In the genomic region with DNA sequence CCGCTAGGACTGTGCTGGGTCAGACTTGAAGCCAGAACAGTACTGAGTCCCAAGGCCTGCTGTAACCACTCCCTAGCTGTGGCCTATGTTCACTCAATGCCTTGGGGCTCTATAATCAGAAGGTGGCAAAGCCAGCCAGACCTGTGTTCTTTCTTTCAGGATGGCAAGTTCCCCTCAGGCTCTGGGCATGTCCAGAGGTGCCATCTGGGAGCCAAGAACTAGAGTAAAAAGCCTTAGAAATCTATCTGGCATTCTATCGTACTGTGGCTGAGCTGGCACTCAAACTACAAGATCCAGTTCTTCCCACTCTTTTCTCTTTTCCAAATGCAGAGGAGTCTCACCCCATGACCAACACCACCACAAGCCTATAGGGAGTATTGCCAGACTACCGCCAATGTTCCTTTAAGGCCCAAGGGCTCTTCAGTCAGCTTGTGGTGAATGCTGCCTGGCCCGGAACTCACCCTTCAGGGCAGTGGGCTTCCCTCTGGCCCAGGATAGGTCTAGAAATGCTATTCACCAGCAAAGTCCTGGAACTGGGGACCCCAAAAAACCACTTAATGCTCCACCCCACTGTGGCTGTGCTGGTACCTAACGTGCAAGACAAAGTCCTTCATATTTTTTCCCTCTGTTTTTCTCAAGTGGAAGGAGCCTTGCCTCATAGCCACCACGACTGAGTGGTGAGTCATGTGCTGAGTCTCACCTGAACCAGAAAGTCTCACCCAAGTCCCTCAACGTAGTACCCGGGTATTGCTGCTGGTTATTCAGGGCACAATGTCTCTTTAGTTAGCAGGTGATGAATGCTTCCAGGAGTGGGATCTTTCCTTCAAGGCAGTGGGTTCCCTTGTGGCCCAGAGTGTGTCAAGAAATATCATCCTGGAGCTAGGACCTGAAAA, we compare ENCODE assay signal across 19 cellular contexts. TPM values are rescaled to one million over a fixed set of nuclear protein-coding genes. Genes with fewer than 3 reads are reported as not detected.
DNase-seq lines count a peak whose midpoint lies in the region; TF ChIP-seq lines count a peak whose summit lies in the region.
"Had no signal": no experiment of that assay in that cellular context is flagged by ENCODE, and none has a peak within 500 bp of the region (broad histone marks: within the 10 kb centered on the region; RNA-seq: fewer than 3 reads in every experiment).

No MANE protein-coding gene starts in this region.

- H3K27me3 Mint-ChIP-seq in Calu3 (ENCODE audit: unreplicated experiment): no peaks in the 10 kb centered on the region
- peaks cover 62% of the 10 kb centered on the region for H3K27me3 Mint-ChIP-seq in osteocyte (ENCODE audit: unreplicated experiment)

- H2AFZ ChIP-seq in PC-9: no peak overlapping the region; the same call in 1 of the 2 replicates

- BruUV-seq in Calu3 (replicated peaks; lab: Mats Ljungman, UMichigan) (TSS peak; percentile 86), PC-9 (replicated peaks; lab: Mats Ljungman, UMichigan) (TSS peak; percentile 83)

- 0 out of 2 replicates have a peak, but pooled peaks cover 3% of the 10 kb centered on the region for H3F3A ChIP-seq in PC-9 (ENCODE audit: insufficient read depth, low read depth)

- H3K36me3 Mint-ChIP-seq in Calu3 (ENCODE audit: insufficient read depth, unreplicated experiment): peaks cover 8% of the 10 kb centered on the region
- H3K36me3 Mint-ChIP-seq in osteocyte (ENCODE audit: unreplicated experiment): no peaks in the 10 kb centered on the region

- H3K4me3 Mint-ChIP-seq in Calu3 (ENCODE audit: low read depth, unreplicated experiment) (peak overlapping the region; percentile 6), osteocyte (ENCODE audit: unreplicated experiment) (no peak overlapping the region)
- H3K4me3 Mint-ChIP-seq: CD4-positive, CD25-positive, alpha-beta regulatory T cell; nephron; T-helper 2 cell treated with Interferon-gamma antibody and Interleukin-4, amounts not matched to agents 5 μg/mL and 100 μg/mL, for 36 hours had no signal

- intact Hi-C loops in Calu3 (cut with micrococcal nuclease; ENCODE audit: unreplicated experiment) (no loop called here), PC-9 (cut with micrococcal nuclease; ENCODE audit: unreplicated experiment) (loop anchor here (1.0 to 5.0 kb wide), 2 partner anchors 10 to 218 kb away; no protein-coding TSS in a partner anchor), esophagus muscularis mucosa (cut with DNase I) (no loop called here)

- TF ChIP-seq POLR2A in esophagus muscularis mucosa (IDR thresholded peaks at IDR 0.05; ENCODE audit: low read depth): no peak

- H3K27ac Mint-ChIP-seq in Calu3 (ENCODE audit: unreplicated experiment): peak overlapping the region; percentile 93
- H3K27ac Mint-ChIP-seq in osteocyte (ENCODE audit: unreplicated experiment): no peak overlapping the region
- H3K27ac Mint-ChIP-seq: CD4-positive, CD25-positive, alpha-beta regulatory T cell; nephron; T-helper 2 cell treated with Interferon-gamma antibody and Interleukin-4, amounts not matched to agents 5 μg/mL and 100 μg/mL, for 36 hours had no signal

- no peaks in the 10 kb centered on the region for H3K9me2 ChIP-seq in PC-9 (ENCODE audit: insufficient read depth)

- H3K4me1 ChIP-seq in PC-9 (replicated peaks; ENCODE audit: insufficient read depth): peaks cover 29% of the 10 kb centered on the region
- no peaks in the 10 kb centered on the region for H3K4me1 ChIP-seq in esophagus muscularis mucosa

- H3K27me3 ChIP-seq in PC-9 (ENCODE audit: insufficient read depth, low read depth): no peaks in the 10 kb centered on the region
- peaks cover 0 to 13% (median 3%) of the 10 kb centered on the region in 4 donors for H3K27me3 ChIP-seq in esophagus muscularis mucosa
- H3K27me3 ChIP-seq: MG63 had no signal

- no peaks in the 10 kb centered on the region for H3K36me3 ChIP-seq in PC-9 (ENCODE audit: low read depth)
- H3K36me3 ChIP-seq in esophagus muscularis mucosa: no peaks in the 10 kb centered on the region
- H3K36me3 ChIP-seq: MG63 had no signal

- H3K79me2 ChIP-seq in PC-9 (ENCODE audit: low read depth): no peaks in the 10 kb centered on the region

- TF ChIP-seq CTCF in Calu3 (IDR thresholded peaks at IDR 0.05; ENCODE audit: unreplicated experiment) (no peak), PC-9 (conservative IDR thresholded peaks at IDR 0.05) (no peak), esophagus muscularis mucosa (IDR thresholded peaks at IDR 0.05) (no peak), osteocyte (IDR thresholded peaks at IDR 0.05) (no peak)

- H3K9me3 Mint-ChIP-seq in Calu3 (ENCODE audit: low read depth, unreplicated experiment) (peaks cover 3% of the 10 kb centered on the region), osteocyte (ENCODE audit: unreplicated experiment) (peaks cover 5% of the 10 kb centered on the region)
- H3K9me3 Mint-ChIP-seq: T-helper 2 cell treated with Interferon-gamma antibody and Interleukin-4, amounts not matched to agents 5 μg/mL and 100 μg/mL, for 36 hours had no signal

- 0 out of 2 replicates have a peak overlapping the region, but pooled peaks have one; percentile 15 for H3K4me2 ChIP-seq in PC-9

- 92% methylated on average over 7 of the region's 8 CpGs for WGBS in esophagus muscularis mucosa

- POLR2A ChIA-PET in PC-9 (lab: Charles Lee; ENCODE audit: unreplicated experiment): interaction anchor here (0.6 to 1.2 kb wide), 5 partner anchors 10 to 661 kb away, joined by 3 to 11 read pairs (median 3); no protein-coding TSS in a partner anchor

- DNase-seq in Calu3 (peak; percentile 12), PC-9 (peak; percentile 55 to 67), esophagus muscularis mucosa (ENCODE audit: extremely low spot score) (peak; percentile 62), NOMO-1 (lab: John Stamatoyannopoulos, UW; ENCODE audit: unreplicated experiment in 2 of 2) (no peak), osteocyte (ENCODE audit: extremely low spot score, unreplicated experiment) (no peak)
- DNase-seq in activated effector memory CD4-positive, alpha-beta T cell treated with anti-CD3 and anti-CD28 coated beads, Interleukin-2, amount 50 U/mL, for 16 hours: no peak
- DNase-seq: ACHN; CD4-positive, CD25-positive, alpha-beta regulatory T cell; cortex of kidney; DMS79 treated with DMSO at 0.1 percent for 48 hours; mesenchymal stem cell; MG63; NCI-H187 treated with DMSO at 0.1 percent for 48 hours; NCI-H510A; stimulated activated CD4-positive, alpha-beta T cell treated with anti-CD3 and anti-CD28 coated beads, Interleukin-15, amount 100 ng/mL, for 24 hours had no signal

- H3K4me1 Mint-ChIP-seq in Calu3 (ENCODE audit: low read depth, unreplicated experiment): peaks cover 42% of the 10 kb centered on the region
- H3K4me1 Mint-ChIP-seq in osteocyte (ENCODE audit: unreplicated experiment): no peaks in the 10 kb centered on the region
- H3K4me1 Mint-ChIP-seq: nephron had no signal

- H3K9me3 ChIP-seq in PC-9 (ENCODE audit: insufficient read depth, low read depth) (peaks cover 37% of the 10 kb centered on the region), esophagus muscularis mucosa (peaks cover 0 to 6% (median 0%) of the 10 kb centered on the region in 4 donors)
- H3K9me3 ChIP-seq: MG63 had no signal

- no peaks in the 10 kb centered on the region for H4K20me1 ChIP-seq in PC-9 (ENCODE audit: insufficient read depth)

- H3K27ac ChIP-seq in PC-9 (peak overlapping the region; percentile 51), esophagus muscularis mucosa (replicated peaks in 1 of 4) (no peak overlapping the region)

- CTCF ChIA-PET in Calu3 (lab: Charles Lee): interaction anchor here (0.7 to 1.3 kb wide), 3 partner anchors 10 to 27 kb away, joined by 3 to 4 read pairs (median 4); no protein-coding TSS in a partner anchor
- CTCF ChIA-PET in PC-9 (lab: Charles Lee): interaction anchor here (1.4 to 1.9 kb wide), 3 partner anchors 21 to 277 kb away, joined by 3 to 11 read pairs (median 5); no protein-coding TSS in a partner anchor

- H3K4me3 ChIP-seq in PC-9 (no peak overlapping the region; the same call in 1 of the 2 replicates), esophagus muscularis mucosa (no peak overlapping the region)
- H3K4me3 ChIP-seq: MG63 had no signal

- TF ChIP-seq EP300 in esophagus muscularis mucosa (IDR thresholded peaks at IDR 0.05): no peak

RNA-seq across cellular contexts. Expression of a gene that starts 8.6 kb away (rescaled TPM):
- total RNA-seq in Calu3 (2022) (0.57 and 1.1 TPM in 2 replicates), PC-9 (2021) (4.5 and 7.1 TPM in 2 replicates), esophagus muscularis mucosa (1 to 10 TPM; 4.7 to 8.1 (median 6.2) TPM), osteocyte (not detected in 2 replicates)
- total RNA-seq: CD4-positive, CD25-positive, alpha-beta regulatory T cell; SK-MEL-5 had no signal

RNA-seq across cellular contexts. Expression of a gene that starts 33.1 kb away (rescaled TPM):
- total RNA-seq in Calu3 (2022): 81.0 and 86.3 TPM in 2 replicates
- total RNA-seq in PC-9 (2021): 151 and 160 TPM in 2 replicates
- total RNA-seq in esophagus muscularis mucosa: 10 to 100 TPM; 33.6 to 62.4 (median 43.6) TPM
- 74.6 and 80.1 TPM in 2 replicates for total RNA-seq in osteocyte

RNA-seq across cellular contexts. Expression of a gene that starts 57.7 kb away (rescaled TPM):
- total RNA-seq in Calu3 (2022) (not detected in 2 replicates), PC-9 (2021) (0.37 and 0.53 TPM in 2 replicates), esophagus muscularis mucosa (not detected), osteocyte (not detected in 2 replicates)
- total RNA-seq: CD4-positive, CD25-positive, alpha-beta regulatory T cell; epithelial cell of proximal tubule; SK-MEL-5 had no signal

Comparison
In these comparisons a context has a peak if more than half of its experiments do, and no peak if none do; other contexts are left out.
1. DNase-seq: peak in Calu3 (single experiment), PC-9 (2 of 2) and esophagus muscularis mucosa (single experiment); none in NOMO-1 (0 of 2), activated effector memory CD4-positive, alpha-beta T cell treated with anti-CD3 and anti-CD28 coated beads, Interleukin-2, amount 50 U/mL, for 16 hours (single experiment) and osteocyte (single experiment).